ENCODE assay signal across 26 cellular contexts in genomic region chr7:29214816-29215215, GRCh38. TPM values are rescaled to one million over a fixed set of nuclear protein-coding genes. Genes with fewer than 3 reads are reported as not detected.
DNase-seq lines count a peak whose midpoint lies in the region; ATAC-seq, FAIRE-seq and TF ChIP-seq lines count a peak whose summit lies in the region.
"Had no signal": no experiment of that assay in that cellular context is flagged by ENCODE, and none has a peak within 500 bp of the region (broad histone marks: within the 10 kb centered on the region; RNA-seq: fewer than 3 reads in every experiment).

No MANE protein-coding gene starts in this region.

- H3K4me2 ChIP-seq in keratinocyte (ENCODE audit: control insufficient read depth, extremely low read depth, insufficient read depth, low read depth, low read length) = no peak overlapping the region
- H3K4me2 ChIP-seq: A549; BLaER1 treated with 17β-estradiol and CSF1 and Interleukin-3, amounts not matched to agents 10 nM and 100 nM; GM23338 had no signal

- 17 to 24% methylated on average over 3 of the region's 3 CpGs for WGBS in heart right ventricle, 2 donors
- WGBS in liver = 31% methylated on average over 3 of the region's 3 CpGs
- 57 to 70% (median 65%) methylated on average over 3 of the region's 3 CpGs for WGBS in small intestine, 3 donors

- ATAC-seq in heart right ventricle (peak in 6 of 8 donors; percentile 49 to 70 (median 56)), Right ventricle myocardium inferior (no peak), GM21737 (IDR thresholded peaks at IDR 0.05; ENCODE audit: unreplicated experiment) (no peak), HG03442 (IDR thresholded peaks at IDR 0.05; ENCODE audit: unreplicated experiment) (no peak)
- ATAC-seq: A549, GM23338 had no signal

- H3K4me1 ChIP-seq in heart right ventricle (peaks cover 0 to 24% (median 9%) of the 10 kb centered on the region in 9 donors), keratinocyte (ENCODE audit: control insufficient read depth, extremely low read depth, insufficient read depth, low read length) (peaks cover 5% of the 10 kb centered on the region), liver (ENCODE audit: control insufficient read depth in 4 of 4, insufficient read depth in 4 of 4, low read length in 3 of 4) (peaks cover 6 to 34% (median 25%) of the 10 kb centered on the region in 4 donors), small intestine (ENCODE audit: control insufficient read depth in 2 of 2, insufficient read depth in 1 of 2, low read depth in 1 of 2, low read length in 1 of 2) (peaks cover 0 to 5% of the 10 kb centered on the region in 2 donors)
- H3K4me1 ChIP-seq: A549, BE2C, HAP-1 had no signal

- H3K79me2 ChIP-seq in keratinocyte (ENCODE audit: control insufficient read depth, insufficient read depth, low read length) = no peaks in the 10 kb centered on the region

- H3K4me3 ChIP-seq in heart right ventricle = no peak overlapping the region
- no peak overlapping the region for H3K4me3 ChIP-seq in keratinocyte (ENCODE audit: control insufficient read depth in 2 of 3, extremely low read depth in 1 of 3, insufficient read depth in 2 of 3, low read depth in 1 of 3, low read length in 3 of 3)
- no peak overlapping the region for H3K4me3 ChIP-seq in liver (ENCODE audit: low read depth in 1 of 3, low read length in 3 of 3)
- H3K4me3 ChIP-seq in small intestine (ENCODE audit: low read depth in 1 of 2, low read length in 2 of 2) = no peak overlapping the region
- H3K4me3 ChIP-seq: A549; BLaER1 treated with 17β-estradiol and CSF1 and Interleukin-3, amounts not matched to agents 10 nM and 100 nM; GM12878; GM23338; HAP-1 had no signal

- no peak overlapping the region for H3K27ac ChIP-seq in heart right ventricle
- H3K27ac ChIP-seq in keratinocyte (ENCODE audit: control insufficient read depth, insufficient read depth, low read length) = no peak overlapping the region
- no peak overlapping the region for H3K27ac ChIP-seq in liver (ENCODE audit: low read depth in 1 of 2, low read length in 2 of 2)
- no peak overlapping the region for H3K27ac ChIP-seq in small intestine (ENCODE audit: low read depth in 1 of 2, low read length in 1 of 2)
- H3K27ac ChIP-seq: A549; BLaER1 treated with 17β-estradiol and CSF1 and Interleukin-3, amounts not matched to agents 10 nM and 100 nM had no signal

- H3K9ac ChIP-seq in keratinocyte (ENCODE audit: control insufficient read depth, extremely low read depth, insufficient read depth, low read length) (no peak overlapping the region), liver (ENCODE audit: low read depth in 1 of 2, low read length in 2 of 2) (no peak overlapping the region)
- H3K9ac ChIP-seq: BLaER1 treated with 17β-estradiol and CSF1 and Interleukin-3, amounts not matched to agents 10 nM and 100 nM had no signal

- FAIRE-seq in keratinocyte (lab: Jason Lieb, UNC) = peak; percentile 32
- FAIRE-seq in small intestine (lab: Jason Lieb, UNC) = no peak
- FAIRE-seq: A549, D721Med, GM12878, GM19239, H54 had no signal

- H3K36me3 ChIP-seq in heart right ventricle (no peaks in the 10 kb centered on the region), keratinocyte (ENCODE audit: control insufficient read depth in 2 of 2, extremely low read depth in 1 of 2, insufficient read depth in 2 of 2, low read length in 2 of 2) (no peaks in the 10 kb centered on the region), liver (ENCODE audit: control insufficient read depth in 4 of 4, insufficient read depth in 3 of 4, low read depth in 1 of 4, low read length in 3 of 4) (peaks cover 0 to 2% (median under 1%) of the 10 kb centered on the region in 4 donors), small intestine (ENCODE audit: control insufficient read depth in 2 of 2, insufficient read depth in 2 of 2, low read length in 2 of 2) (peaks cover 0 to 1% of the 10 kb centered on the region in 2 donors)
- H3K36me3 ChIP-seq: BE2C; BLaER1 treated with 17β-estradiol and CSF1 and Interleukin-3, amounts not matched to agents 10 nM and 100 nM; HAP-1 had no signal

- no peaks in the 10 kb centered on the region for H3K27me3 ChIP-seq in heart right ventricle
- no peaks in the 10 kb centered on the region for H3K27me3 ChIP-seq in keratinocyte (ENCODE audit: control insufficient read depth, extremely low read depth, insufficient read depth, low read length)
- H3K27me3 ChIP-seq in liver (ENCODE audit: control insufficient read depth in 4 of 4, insufficient read depth in 4 of 4, low read length in 3 of 4) = no peaks in the 10 kb centered on the region
- H3K27me3 ChIP-seq in small intestine (ENCODE audit: control insufficient read depth in 2 of 2, insufficient read depth in 2 of 2, low read length in 2 of 2) = no peaks in the 10 kb centered on the region
- H3K27me3 ChIP-seq: BE2C; BLaER1 treated with 17β-estradiol and CSF1 and Interleukin-3, amounts not matched to agents 10 nM and 100 nM had no signal

- H2AFZ ChIP-seq in keratinocyte (ENCODE audit: control insufficient read depth, low read length) = peak overlapping the region; percentile 7
- H2AFZ ChIP-seq: GM23338 had no signal

- no peak for DNase-seq in heart right ventricle
- no peak for DNase-seq in Right ventricle myocardium inferior (ENCODE audit: missing footprints)
- no peak for DNase-seq in keratinocyte (ENCODE audit: low read depth, low spot score)
- DNase-seq in small intestine = peak; percentile 34
- DNase-seq: 8988T; ACHN; AML-193; BE2C; CD4-positive, alpha-beta T cell; CD8-positive, alpha-beta memory T cell; DMS 273 treated with DMSO at 0.1 percent for 48 hours; DMS79; EL; GDM1; HFFc6 had no signal

- no peaks in the 10 kb centered on the region for H3K9me3 ChIP-seq in heart right ventricle
- H3K9me3 ChIP-seq in keratinocyte (ENCODE audit: control insufficient read depth, low read depth, low read length) = no peaks in the 10 kb centered on the region
- H3K9me3 ChIP-seq in liver (ENCODE audit: control insufficient read depth in 4 of 4, low read length in 3 of 4) = no peaks in the 10 kb centered on the region
- H3K9me3 ChIP-seq in small intestine (ENCODE audit: control insufficient read depth, low read depth) = no peaks in the 10 kb centered on the region
- H3K9me3 ChIP-seq: A549; BE2C; BLaER1 treated with 17β-estradiol and CSF1 and Interleukin-3, amounts not matched to agents 10 nM and 100 nM; HAP-1 had no signal

- H4K20me1 ChIP-seq in keratinocyte (ENCODE audit: control insufficient read depth, extremely low read depth, insufficient read depth, low read length) = no peaks in the 10 kb centered on the region
- H4K20me1 ChIP-seq: BLaER1 treated with 17β-estradiol and CSF1 and Interleukin-3, amounts not matched to agents 10 nM and 100 nM had no signal

- no peak for TF ChIP-seq RAD21 in liver (IDR thresholded peaks at IDR 0.05)

- intact Hi-C loops in heart right ventricle (cut with DNase I) (no loop called here), Right ventricle myocardium inferior (cut with DNase I) (no loop called here)

- no peaks in the 10 kb centered on the region for H3K9me1 ChIP-seq in keratinocyte (ENCODE audit: control insufficient read depth, extremely low read depth, insufficient read depth, low read length)

- dilution Hi-C loops in keratinocyte (cut with MboI; ENCODE audit: extremely low pct_ligation_motif_present, low sequenced_read_pairs) = no loop called here

- TF ChIP-seq CTCF in heart right ventricle (IDR thresholded peaks at IDR 0.05) (no peak), keratinocyte (optimal IDR thresholded peaks at IDR 0.05 in 1 of 3, IDR thresholded peaks at IDR 0.05 in 1 of 3, conservative IDR thresholded peaks at IDR 0.05 in 1 of 3; ENCODE audit: extremely low read depth in 1 of 3, insufficient read depth in 2 of 3, low read length in 3 of 3) (no peak), liver (IDR thresholded peaks at IDR 0.05; ENCODE audit: low read depth, low read length, missing input control) (no peak)

TF ChIP-seq in liver, 16 proteins besides CTCF, POLR2A, EP300 and RAD21:
- peak; percentile 45 to 73 for TF ChIP-seq HNF4A (conservative IDR thresholded peaks at IDR 0.05)
- TF ChIP-seq, protein P1, sequence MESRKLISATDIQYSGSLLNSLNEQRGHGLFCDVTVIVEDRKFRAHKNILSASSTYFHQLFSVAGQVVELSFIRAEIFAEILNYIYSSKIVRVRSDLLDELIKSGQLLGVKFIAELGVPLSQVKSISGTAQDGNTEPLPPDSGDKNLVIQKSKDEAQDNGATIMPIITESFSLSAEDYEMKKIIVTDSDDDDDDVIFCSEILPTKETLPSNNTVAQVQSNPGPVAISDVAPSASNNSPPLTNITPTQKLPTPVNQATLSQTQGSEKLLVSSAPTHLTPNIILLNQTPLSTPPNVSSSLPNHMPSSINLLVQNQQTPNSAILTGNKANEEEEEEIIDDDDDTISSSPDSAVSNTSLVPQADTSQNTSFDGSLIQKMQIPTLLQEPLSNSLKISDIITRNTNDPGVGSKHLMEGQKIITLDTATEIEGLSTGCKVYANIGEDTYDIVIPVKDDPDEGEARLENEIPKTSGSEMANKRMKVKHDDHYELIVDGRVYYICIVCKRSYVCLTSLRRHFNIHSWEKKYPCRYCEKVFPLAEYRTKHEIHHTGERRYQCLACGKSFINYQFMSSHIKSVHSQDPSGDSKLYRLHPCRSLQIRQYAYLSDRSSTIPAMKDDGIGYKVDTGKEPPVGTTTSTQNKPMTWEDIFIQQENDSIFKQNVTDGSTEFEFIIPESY (IDR thresholded peaks at IDR 0.05) = no peak

RNA-seq across cellular contexts. Expression of gene CHN2, which starts 20.2 kb away (rescaled TPM):
- total RNA-seq in heart right ventricle (10 to 100 TPM in 9 of 10 donors, 1 to 10 TPM in 1; 5.9 to 54.9 (median 27.6) TPM), Right ventricle myocardium inferior (20.2 TPM), liver (10 to 100 TPM; 10.2 to 25.4 TPM)
- polyA plus RNA-seq in heart right ventricle (10 to 100 TPM; 15.4 to 15.7 TPM), keratinocyte (1.3 to 1.8 TPM (median 1.6 TPM) in 3 replicates), liver (10 to 100 TPM in 1 of 2 donors, 1 to 10 TPM in 1; 8.3 to 25.4 TPM), small intestine (100 to 1,000 TPM in 1 of 3 donors, 10 to 100 TPM in 2; 22.3 to 124 (median 61.3) TPM)
- polyA plus RNA-seq in keratinocyte (2011; ENCODE audit: low read depth) = 1.4 TPM
- 1.4 and 2.4 TPM in 2 replicates for polyA plus RNA-seq in keratinocyte (2011; cell fraction: cytosol; rRNA removed)
- polyA plus RNA-seq in keratinocyte (2011; cell fraction: nucleus; rRNA removed) = 1.4 and 1.9 TPM in 2 replicates
- polyA plus RNA-seq in keratinocyte (2012; ENCODE audit: low replicate concordance) = 0.48 and 0.87 TPM in 2 replicates
- 1.7 to 2.2 TPM in 2 of 3 replicates, not detected in the other for polyA minus RNA-seq in keratinocyte
- 4.6 TPM for polyA minus RNA-seq in keratinocyte (2011; cell fraction: cytosol; rRNA and poly(A)+ RNA removed)
- 0.74 and 3.1 TPM in 2 replicates for polyA minus RNA-seq in keratinocyte (2011; cell fraction: nucleus; rRNA and poly(A)+ RNA removed)
- total RNA-seq: HFFc6 had no signal

Comparison
In these comparisons a context has a peak if more than half of its experiments do, and no peak if none do; other contexts are left out.
1. ATAC-seq: peak in heart right ventricle (6 of 8); none in Right ventricle myocardium inferior (single experiment), GM21737 (single experiment) and HG03442 (single experiment).